Comparison of ENCODE assay signal across 10 cellular contexts in genomic region chr4:86453044-86453501, GRCh38.
A peak's percentile ranks its signal among the peaks of the same experiment; 100 is the strongest.
DNase-seq lines count a peak whose midpoint lies in the region; ATAC-seq, FAIRE-seq and TF ChIP-seq lines count a peak whose summit lies in the region.
"Had no signal": no experiment of that assay in that cellular context is flagged by ENCODE, and none has a peak within 500 bp of the region (broad histone marks: within the 10 kb centered on the region; RNA-seq: fewer than 3 reads in every experiment).

No MANE protein-coding gene starts in this region.

- no peak for TF ChIP-seq CTCF in epithelial cell of esophagus (IDR thresholded peaks at IDR 0.05; ENCODE audit: insufficient read depth, low read depth, low read length, missing control alignments)
- no peak for TF ChIP-seq CTCF in mucosa of descending colon (IDR thresholded peaks at IDR 0.05)

- peak; percentile 18 for ATAC-seq in mucosa of descending colon
- ATAC-seq in GM18907 (IDR thresholded peaks at IDR 0.05; ENCODE audit: unreplicated experiment): no peak

- H3K36me3 ChIP-seq in mucosa of descending colon (ENCODE audit: low read depth): no peaks in the 10 kb centered on the region

- no peaks in the 10 kb centered on the region for H3K9me3 ChIP-seq in mucosa of descending colon

- intact Hi-C loops in mucosa of descending colon (cut with DNase I, micrococcal nuclease): no loop called here

- DNase-seq in NCI-H1436 (lab: John Stamatoyannopoulos, UW) (peak; percentile 58), NCI-H1436 treated with DMSO at 0.1 percent for 48 hours (lab: John Stamatoyannopoulos, UW) (no peak), epithelial cell of esophagus (ENCODE audit: low read depth) (peak; percentile 19), mucosa of descending colon (peak in 1 of 3 donors; percentile 24), ureter (ENCODE audit: low spot score) (peak; percentile 72), OCI-M1 (lab: John Stamatoyannopoulos, UW) (no peak), frontal cortex (ENCODE audit: low spot score in 2 of 2) (no peak)
- DNase-seq: 8988T had no signal

- H3K4me3 ChIP-seq in epithelial cell of esophagus (ENCODE audit: low read length) (no peak overlapping the region), mucosa of descending colon (no peak overlapping the region)

- no peaks in the 10 kb centered on the region for H3K4me1 ChIP-seq in mucosa of descending colon (ENCODE audit: low read depth)

- no peak for FAIRE-seq in frontal cortex (lab: Jason Lieb, UNC)
- FAIRE-seq: GM12891 had no signal

Comparison
In these comparisons a context has a peak if more than half of its experiments do, and no peak if none do; other contexts are left out.
1. DNase-seq: peak in NCI-H1436 (single experiment), epithelial cell of esophagus (single experiment) and ureter (single experiment); none in NCI-H1436 treated with DMSO at 0.1 percent for 48 hours (single experiment), OCI-M1 (single experiment) and frontal cortex (0 of 2).